Comparison of ENCODE assay signal across 36 cellular contexts in the genomic region with DNA sequence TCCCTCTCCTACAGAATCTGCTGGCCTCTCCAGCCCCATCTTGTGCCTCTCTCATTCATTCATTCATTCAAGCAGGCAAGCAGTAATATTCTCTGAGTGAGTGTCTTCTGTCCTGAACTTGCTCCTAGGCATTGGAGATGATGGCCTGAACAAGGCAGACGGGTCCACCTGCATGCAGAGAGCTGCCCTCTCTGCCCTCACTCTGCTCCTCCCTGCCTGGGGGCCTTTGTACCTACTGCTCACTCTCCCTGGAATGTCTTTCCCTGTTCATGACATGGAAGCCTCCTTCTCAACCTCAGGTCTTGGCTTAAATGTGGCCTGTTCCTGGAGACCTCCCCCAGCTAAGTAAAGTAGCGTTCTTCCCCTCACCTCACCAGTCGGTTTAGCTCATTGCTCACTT. TPM values are rescaled to one million over a fixed set of nuclear protein-coding genes. Genes with fewer than 3 reads are reported as not detected.
"Had no signal": no experiment of that assay in that cellular context is flagged by ENCODE, and none has a peak within 500 bp of the region (broad histone marks: within the 10 kb centered on the region; RNA-seq: fewer than 3 reads in every experiment).

No MANE protein-coding gene starts in this region.

- H3K4me1 Mint-ChIP-seq: activated CD4-positive, alpha-beta T cell treated with anti-CD3 and anti-CD28 coated beads, Interleukin-2, amount 10 ng/mL, durations not matched to agents 24 days and 14 days; activated naive CD8-positive, alpha-beta T cell treated with anti-CD3 and anti-CD28 coated beads, Interleukin-2, amount 10 ng/mL, durations not matched to agents 7 days and 5 days; natural killer cell; stimulated activated effector memory CD8-positive, alpha-beta T cell treated with anti-CD3 and anti-CD28 coated beads, Interleukin-12 subunit alpha, Interleukin-12 subunit beta, amount 100 ng/mL, for 72 hours; stimulated activated naive CD8-positive, alpha-beta T cell treated with anti-CD3 and anti-CD28 coated beads, Interleukin-15, amount 100 ng/mL, for 72 hours had no signal

- H3K27ac ChIP-seq: coronary artery, right lobe of liver, thyroid gland, uterus had no signal

- H3K36me3 Mint-ChIP-seq: activated CD4-positive, alpha-beta memory T cell treated with anti-CD3 and anti-CD28 coated beads for 36 hours; activated naive CD8-positive, alpha-beta T cell treated with anti-CD3 and anti-CD28 coated beads, Interleukin-2, amount 10 ng/mL, durations not matched to agents 7 days and 5 days; natural killer cell; stimulated activated effector memory CD8-positive, alpha-beta T cell treated with anti-CD3 and anti-CD28 coated beads, Interleukin-12 subunit alpha, Interleukin-12 subunit beta, amount 100 ng/mL, for 72 hours had no signal

- H3K4me1 ChIP-seq: right lobe of liver had no signal

- H3K27me3 ChIP-seq: right lobe of liver, thyroid gland, uterus had no signal

- H3K4me3 ChIP-seq: coronary artery, right lobe of liver, thyroid gland, uterus had no signal

- H3K9me3 ChIP-seq: right lobe of liver, SK-N-SH, thyroid gland, uterus had no signal

- DNase-seq: activated CD4-positive, alpha-beta memory T cell treated with anti-CD3 and anti-CD28 coated beads for 36 hours; activated CD4-positive, alpha-beta T cell treated with anti-CD3 and anti-CD28 coated beads, Interleukin-2, amount 10 ng/mL, durations not matched to agents 24 days and 14 days; activated CD4-positive, CD25-positive, alpha-beta regulatory T cell treated with anti-CD3 and anti-CD28 coated beads, Interleukin-2, amount 50 U/mL, for 72 hours; activated CD8-positive, alpha-beta memory T cell treated with anti-CD3 and anti-CD28 coated beads, Interleukin-2, amount 50 U/mL, for 4 hours; activated effector memory CD4-positive, alpha-beta T cell treated with anti-CD3 and anti-CD28 coated beads, Interleukin-2, amount 50 U/mL, for 16 hours; activated naive CD4-positive, alpha-beta T cell treated with anti-CD3 and anti-CD28 coated beads for 36 hours; activated naive CD8-positive, alpha-beta T cell treated with anti-CD3 and anti-CD28 coated beads, Interleukin-2, amount 10 ng/mL, durations not matched to agents 7 days and 5 days; activated T-cell treated with anti-CD3 and anti-CD28 coated beads, Interleukin-2, amount 50 U/mL, for 1 hour; amniotic stem cell; effector memory CD8-positive, alpha-beta T cell; foreskin fibroblast; head of caudate nucleus; hippocampal formation; left cardiac atrium; midbrain; natural killer cell; right lobe of liver; SK-N-SH; stimulated activated CD4-positive, alpha-beta T cell treated with anti-CD3 and anti-CD28 coated beads, Interleukin-12 subunit alpha, Interleukin-12 subunit beta, amount 100 ng/mL, for 4 hours; stimulated activated CD4-positive, alpha-beta T cell treated with anti-CD3 and anti-CD28 coated beads, Interleukin-4, amount 100 ng/mL, for 1 hour; stimulated activated naive CD8-positive, alpha-beta T cell treated with anti-CD3 and anti-CD28 coated beads, Interleukin-15, amount 100 ng/mL, for 72 hours; SW 1271; thyroid gland; uterus had no signal

- FAIRE-seq: keratinocyte had no signal

- H3K36me3 ChIP-seq: right lobe of liver, thyroid gland, uterus had no signal

- ATAC-seq: effector memory CD8-positive, alpha-beta T cell; esophagus mucosa; left cardiac atrium; natural killer cell; right lobe of liver; stimulated activated effector memory CD8-positive, alpha-beta T cell treated with anti-CD3 and anti-CD28 coated beads, Interleukin-12 subunit alpha, Interleukin-12 subunit beta, amount 100 ng/mL, for 72 hours had no signal

- H3K4me3 Mint-ChIP-seq: activated CD4-positive, alpha-beta memory T cell treated with anti-CD3 and anti-CD28 coated beads for 36 hours; activated CD4-positive, alpha-beta T cell treated with anti-CD3 and anti-CD28 coated beads, Interleukin-2, amount 10 ng/mL, durations not matched to agents 24 days and 14 days; activated naive CD4-positive, alpha-beta T cell treated with anti-CD3 and anti-CD28 coated beads for 36 hours; activated naive CD8-positive, alpha-beta T cell treated with anti-CD3 and anti-CD28 coated beads, Interleukin-2, amount 10 ng/mL, durations not matched to agents 7 days and 5 days; activated T-helper 1 cell treated with anti-CD3 and anti-CD28 coated beads, Interleukin-12 subunit alpha, Interleukin-12 subunit beta, Interleukin-2, Interleukin-4 antibody, amounts not matched to agents 30 ng/mL and 10 ng/mL and 1 ng/mL, durations not matched to agents 14 hours and 24 hours and 36 hours; effector memory CD8-positive, alpha-beta T cell; natural killer cell; stimulated activated effector memory CD8-positive, alpha-beta T cell treated with anti-CD3 and anti-CD28 coated beads, Interleukin-12 subunit alpha, Interleukin-12 subunit beta, amount 100 ng/mL, for 72 hours; stimulated activated naive CD8-positive, alpha-beta T cell treated with anti-CD3 and anti-CD28 coated beads, Interleukin-15, amount 100 ng/mL, for 72 hours; T-helper 1 cell treated with Interleukin-12 subunit alpha and Interleukin-12 subunit beta and Interleukin-4 antibody, amounts not matched to agents 30 μg/mL and 1 μg/mL, for 36 hours had no signal

- H3K27ac Mint-ChIP-seq: activated CD4-positive, alpha-beta memory T cell treated with anti-CD3 and anti-CD28 coated beads for 36 hours; activated CD4-positive, alpha-beta T cell treated with anti-CD3 and anti-CD28 coated beads, Interleukin-2, amount 10 ng/mL, durations not matched to agents 24 days and 14 days; activated naive CD4-positive, alpha-beta T cell treated with anti-CD3 and anti-CD28 coated beads for 36 hours; activated naive CD8-positive, alpha-beta T cell treated with anti-CD3 and anti-CD28 coated beads, Interleukin-2, amount 10 ng/mL, durations not matched to agents 7 days and 5 days; activated T-helper 1 cell treated with anti-CD3 and anti-CD28 coated beads, Interleukin-12 subunit alpha, Interleukin-12 subunit beta, Interleukin-2, Interleukin-4 antibody, amounts not matched to agents 30 ng/mL and 10 ng/mL and 1 ng/mL, durations not matched to agents 14 hours and 24 hours and 36 hours; effector memory CD8-positive, alpha-beta T cell; natural killer cell; progenitor cell of endocrine pancreas; stimulated activated effector memory CD8-positive, alpha-beta T cell treated with anti-CD3 and anti-CD28 coated beads, Interleukin-12 subunit alpha, Interleukin-12 subunit beta, amount 100 ng/mL, for 72 hours; T-helper 1 cell treated with Interleukin-12 subunit alpha and Interleukin-12 subunit beta and Interleukin-4 antibody, amounts not matched to agents 30 μg/mL and 1 μg/mL, for 36 hours had no signal

RNA-seq across cellular contexts. Expression of gene CDX1, which starts 6.6 kb away (rescaled TPM):
- total RNA-seq: activated CD4-positive, alpha-beta memory T cell treated with anti-CD3 and anti-CD28 coated beads for 36 hours; activated CD4-positive, alpha-beta T cell treated with anti-CD3 and anti-CD28 coated beads, Interleukin-2, amount 10 ng/mL, durations not matched to agents 24 days and 14 days; activated CD8-positive, alpha-beta memory T cell treated with anti-CD3 and anti-CD28 coated beads for 36 hours; activated naive CD4-positive, alpha-beta T cell treated with anti-CD3 and anti-CD28 coated beads for 36 hours; activated naive CD8-positive, alpha-beta T cell treated with anti-CD3 and anti-CD28 coated beads, Interleukin-2, amount 10 ng/mL, durations not matched to agents 7 days and 5 days; activated T-helper 1 cell treated with anti-CD3 and anti-CD28 coated beads, Interleukin-12 subunit alpha, Interleukin-12 subunit beta, Interleukin-2, Interleukin-4 antibody, amounts not matched to agents 30 ng/mL and 10 ng/mL and 1 ng/mL, durations not matched to agents 14 hours and 24 hours and 36 hours; esophagus mucosa; left cardiac atrium; liver; natural killer cell; renal cortical epithelial cell; right lobe of liver; skeletal muscle tissue; thyroid gland had no signal
- polyA plus RNA-seq: keratinocyte, liver had no signal

RNA-seq across cellular contexts. Expression of gene SLC6A7, which starts 16.7 kb away (rescaled TPM):
- total RNA-seq: activated CD4-positive, alpha-beta memory T cell treated with anti-CD3 and anti-CD28 coated beads for 36 hours; activated CD4-positive, alpha-beta T cell treated with anti-CD3 and anti-CD28 coated beads, Interleukin-2, amount 10 ng/mL, durations not matched to agents 24 days and 14 days; activated CD8-positive, alpha-beta memory T cell treated with anti-CD3 and anti-CD28 coated beads for 36 hours; activated naive CD4-positive, alpha-beta T cell treated with anti-CD3 and anti-CD28 coated beads for 36 hours; activated naive CD8-positive, alpha-beta T cell treated with anti-CD3 and anti-CD28 coated beads, Interleukin-2, amount 10 ng/mL, durations not matched to agents 7 days and 5 days; activated T-helper 1 cell treated with anti-CD3 and anti-CD28 coated beads, Interleukin-12 subunit alpha, Interleukin-12 subunit beta, Interleukin-2, Interleukin-4 antibody, amounts not matched to agents 30 ng/mL and 10 ng/mL and 1 ng/mL, durations not matched to agents 14 hours and 24 hours and 36 hours; esophagus mucosa; left cardiac atrium; liver; natural killer cell; osteocyte; progenitor cell of endocrine pancreas; renal cortical epithelial cell; right lobe of liver; skeletal muscle tissue; thyroid gland; uterus had no signal
- polyA plus RNA-seq: keratinocyte, liver, SK-N-SH had no signal
